1 cellular context compared by ENCODE assay signal in genomic region chr9:125141251-125141650, GRCh38.
TF ChIP-seq lines count a peak whose summit lies in the region.

No MANE protein-coding gene starts in this region.

TF ChIP-seq in neural cell, 6 proteins besides CTCF, POLR2A, EP300 and RAD21 (continued from another document):
- TF ChIP-seq MXI1 (conservative IDR thresholded peaks at IDR 0.05; ENCODE audit: poor library complexity, severe bottlenecking): no peak
- no peak for TF ChIP-seq SMC3 (conservative IDR thresholded peaks at IDR 0.05; ENCODE audit: poor library complexity)
- TF ChIP-seq POLR2AphosphoS5 (IDR thresholded peaks at IDR 0.05): no peak
TF ChIP-seq in neural cell: peak in this region for 0.
